9 cellular contexts compared by ENCODE assay signal in genomic region chr7:22563621-22564241, GRCh38.
A peak's percentile ranks its signal among the peaks of the same experiment; 100 is the strongest.
DNase-seq lines count a peak whose midpoint lies in the region; ATAC-seq, FAIRE-seq and TF ChIP-seq lines count a peak whose summit lies in the region.
"Had no signal": no experiment of that assay in that cellular context is flagged by ENCODE, and none has a peak within 500 bp of the region (broad histone marks: within the 10 kb centered on the region; RNA-seq: fewer than 3 reads in every experiment).

No MANE protein-coding gene starts in this region.

- FAIRE-seq in D721Med (lab: Jason Lieb, UNC) = no peak
- no peak for FAIRE-seq in small intestine (lab: Jason Lieb, UNC)

- H3K36me3 ChIP-seq in small intestine (ENCODE audit: control insufficient read depth in 2 of 2, insufficient read depth in 2 of 2, low read length in 2 of 2) (no peaks in the 10 kb centered on the region), BE2C (no peaks in the 10 kb centered on the region)
- H3K36me3 ChIP-seq: neutrophil had no signal

- no peaks in the 10 kb centered on the region for H3K9me3 Mint-ChIP-seq in activated CD4-positive, alpha-beta T cell treated with anti-CD3 and anti-CD28 coated beads, Interleukin-2, amount 10 ng/mL, durations not matched to agents 24 days and 14 days
- H3K9me3 Mint-ChIP-seq in activated naive CD4-positive, alpha-beta T cell treated with anti-CD3 and anti-CD28 coated beads, Interleukin-2, amount 50 U/mL, for 72 hours = no peaks in the 10 kb centered on the region
- H3K9me3 Mint-ChIP-seq in mesothelial cell of epicardium = no peaks in the 10 kb centered on the region

- H3K4me3 Mint-ChIP-seq in activated CD4-positive, alpha-beta T cell treated with anti-CD3 and anti-CD28 coated beads, Interleukin-2, amount 10 ng/mL, durations not matched to agents 24 days and 14 days = peak overlapping the region; percentile 62
- peak overlapping the region; percentile 9 for H3K4me3 Mint-ChIP-seq in mesothelial cell of epicardium

- H3K27ac ChIP-seq in small intestine (ENCODE audit: low read depth in 1 of 2, low read length in 1 of 2) = no peak overlapping the region
- H3K27ac ChIP-seq: neutrophil had no signal

- H3K27me3 Mint-ChIP-seq in activated CD4-positive, alpha-beta T cell treated with anti-CD3 and anti-CD28 coated beads, Interleukin-2, amount 10 ng/mL, durations not matched to agents 24 days and 14 days = peaks cover 27% of the 10 kb centered on the region
- no peaks in the 10 kb centered on the region for H3K27me3 Mint-ChIP-seq in mesothelial cell of epicardium (ENCODE audit: low read depth)

- H3K4me1 ChIP-seq in small intestine (ENCODE audit: control insufficient read depth in 2 of 2, insufficient read depth in 1 of 2, low read depth in 1 of 2, low read length in 1 of 2) (peaks cover 6 to 11% of the 10 kb centered on the region in 2 donors), BE2C (no peaks in the 10 kb centered on the region)

- H3K36me3 Mint-ChIP-seq in activated CD4-positive, alpha-beta T cell treated with anti-CD3 and anti-CD28 coated beads, Interleukin-2, amount 10 ng/mL, durations not matched to agents 24 days and 14 days (ENCODE audit: low read depth) = no peaks in the 10 kb centered on the region
- no peaks in the 10 kb centered on the region for H3K36me3 Mint-ChIP-seq in activated naive CD4-positive, alpha-beta T cell treated with anti-CD3 and anti-CD28 coated beads, Interleukin-2, amount 50 U/mL, for 72 hours
- H3K36me3 Mint-ChIP-seq in mesothelial cell of epicardium = no peaks in the 10 kb centered on the region

- TF ChIP-seq CTCF in mesothelial cell of epicardium (IDR thresholded peaks at IDR 0.05; ENCODE audit: unreplicated experiment) = no peak
- no peak for TF ChIP-seq CTCF in D721Med (IDR thresholded peaks at IDR 0.05; ENCODE audit: insufficient read depth, missing control alignments)
- no peak for TF ChIP-seq CTCF in BE2C (IDR thresholded peaks at IDR 0.05; ENCODE audit: low read depth, low read length)

- WGBS in small intestine, 3 donors = 24 to 58% (median 28%) methylated on average over 11 of the region's 11 CpGs

- H3K4me3 ChIP-seq in small intestine (ENCODE audit: low read depth in 1 of 2, low read length in 2 of 2) (peak overlapping the region in 1 of 2 donors; percentile 2), BE2C (ENCODE audit: low read depth, low read length) (no peak overlapping the region)

- ATAC-seq in HG03442 (IDR thresholded peaks at IDR 0.05; ENCODE audit: unreplicated experiment) = peak; percentile 48
- peak; percentile 65 to 91 for ATAC-seq in activated naive CD4-positive, alpha-beta T cell treated with anti-CD3 and anti-CD28 coated beads, Interleukin-2, amount 50 U/mL, for 72 hours

- DNase-seq in activated CD4-positive, alpha-beta T cell treated with anti-CD3 and anti-CD28 coated beads, Interleukin-2, amount 10 ng/mL, durations not matched to agents 24 days and 14 days = peak; percentile 74
- DNase-seq in activated CD4-positive, alpha-beta T cell treated with anti-CD3 and anti-CD28 coated beads, Interleukin-2, amount 50 U/mL, for 4 hours = no peak
- peak in 1 of 2 donors; percentile 51 for DNase-seq in activated naive CD4-positive, alpha-beta T cell treated with anti-CD3 and anti-CD28 coated beads, Interleukin-2, amount 50 U/mL, for 72 hours (ENCODE audit: low spot score in 2 of 2)
- DNase-seq in mesothelial cell of epicardium (ENCODE audit: low spot score in 2 of 2, unreplicated experiment in 2 of 2) (no peak), D721Med (ENCODE audit: insufficient read length, low spot score) (no peak), small intestine (no peak), BE2C (no peak)

- intact Hi-C loops in activated CD4-positive, alpha-beta T cell treated with anti-CD3 and anti-CD28 coated beads, Interleukin-2, amount 10 ng/mL, durations not matched to agents 24 days and 14 days (cut with micrococcal nuclease) = loop anchor here (1.0 to 10.0 kb wide), 5 partner anchors 21 to 321 kb away; no protein-coding TSS in a partner anchor

- peaks cover 48% of the 10 kb centered on the region for H3K4me1 Mint-ChIP-seq in activated CD4-positive, alpha-beta T cell treated with anti-CD3 and anti-CD28 coated beads, Interleukin-2, amount 10 ng/mL, durations not matched to agents 24 days and 14 days
- H3K4me1 Mint-ChIP-seq in mesothelial cell of epicardium = peaks cover 29% of the 10 kb centered on the region

- H3K27me3 ChIP-seq in small intestine (ENCODE audit: control insufficient read depth in 2 of 2, insufficient read depth in 2 of 2, low read length in 2 of 2) (no peaks in the 10 kb centered on the region), BE2C (peaks cover 38% of the 10 kb centered on the region)

- H3K9me3 ChIP-seq in small intestine (ENCODE audit: control insufficient read depth, low read depth) = no peaks in the 10 kb centered on the region
- H3K9me3 ChIP-seq in BE2C = no peaks in the 10 kb centered on the region
- H3K9me3 ChIP-seq: neutrophil had no signal

- no peak overlapping the region for H3K27ac Mint-ChIP-seq in activated CD4-positive, alpha-beta T cell treated with anti-CD3 and anti-CD28 coated beads, Interleukin-2, amount 10 ng/mL, durations not matched to agents 24 days and 14 days
- H3K27ac Mint-ChIP-seq in activated naive CD4-positive, alpha-beta T cell treated with anti-CD3 and anti-CD28 coated beads, Interleukin-2, amount 50 U/mL, for 72 hours = no peak overlapping the region
- H3K27ac Mint-ChIP-seq in mesothelial cell of epicardium = no peak overlapping the region
